ENCODE assay signal across 26 cellular contexts in the genomic region with DNA sequence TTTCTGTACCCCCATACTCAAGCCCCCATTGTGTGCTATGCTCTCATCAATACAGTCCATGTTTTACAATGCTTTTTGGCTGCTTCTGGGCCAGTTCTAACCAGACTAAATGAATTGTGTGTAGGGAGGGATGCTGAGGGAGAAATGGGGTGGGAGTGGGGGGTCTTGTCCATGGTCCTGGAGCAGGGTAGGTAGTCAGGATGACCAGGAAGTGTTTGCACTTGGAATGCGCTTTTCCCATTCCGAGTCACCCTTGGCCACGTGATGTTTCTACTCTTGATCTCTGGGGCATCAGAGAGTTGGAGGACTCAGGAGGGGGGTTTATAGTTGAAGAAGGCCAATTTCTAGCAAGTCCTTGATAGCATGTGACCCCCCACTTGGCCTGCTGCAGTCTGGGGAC. TPM values are rescaled to one million over a fixed set of nuclear protein-coding genes. Genes with fewer than 3 reads are reported as not detected.
"Had no signal": no experiment of that assay in that cellular context is flagged by ENCODE, and none has a peak within 500 bp of the region (broad histone marks: within the 10 kb centered on the region; RNA-seq: fewer than 3 reads in every experiment).

No MANE protein-coding gene starts in this region.

- H3K27ac ChIP-seq: brain microvascular endothelial cell, Peyer's patch, SJCRH30 had no signal

- H3K9me3 ChIP-seq: Peyer's patch, SJCRH30 had no signal

- H3K27me3 Mint-ChIP-seq: activated CD8-positive, alpha-beta T cell treated with anti-CD3 and anti-CD28 coated beads for 36 hours; activated naive CD8-positive, alpha-beta T cell treated with anti-CD3 and anti-CD28 coated beads, Interleukin-2, amount 50 U/mL, for 24 hours had no signal

- H3K27ac Mint-ChIP-seq: activated CD8-positive, alpha-beta T cell treated with anti-CD3 and anti-CD28 coated beads for 36 hours; activated naive CD4-positive, alpha-beta T cell treated with anti-CD3 and anti-CD28 coated beads, Interleukin-2, amount 50 U/mL, for 72 hours; activated naive CD8-positive, alpha-beta T cell treated with anti-CD3 and anti-CD28 coated beads, Interleukin-2, amount 50 U/mL, for 24 hours; T-helper 1 cell treated with Interleukin-12 subunit alpha and Interleukin-12 subunit beta and Interleukin-4 antibody, amounts not matched to agents 30 μg/mL and 1 μg/mL, for 36 hours had no signal

- H3K4me3 ChIP-seq: Peyer's patch, SJCRH30 had no signal

- H3K27me3 ChIP-seq: brain microvascular endothelial cell, Peyer's patch, SJCRH30 had no signal

- H3K4me3 Mint-ChIP-seq: activated CD8-positive, alpha-beta T cell treated with anti-CD3 and anti-CD28 coated beads for 36 hours; activated naive CD8-positive, alpha-beta T cell treated with anti-CD3 and anti-CD28 coated beads, Interleukin-2, amount 50 U/mL, for 24 hours; activated T-cell treated with anti-CD3 and anti-CD28 coated beads, Interleukin-2, amount 50 U/mL, for 4 hours; T-helper 1 cell treated with Interleukin-12 subunit alpha and Interleukin-12 subunit beta and Interleukin-4 antibody, amounts not matched to agents 30 μg/mL and 1 μg/mL, for 36 hours had no signal

- ATAC-seq: activated CD4-positive, CD25-positive, alpha-beta regulatory T cell treated with anti-CD3 and anti-CD28 coated beads, Interleukin-2, amount 50 U/mL, for 24 hours; activated CD8-positive, alpha-beta T cell treated with anti-CD3 and anti-CD28 coated beads for 36 hours; activated naive CD4-positive, alpha-beta T cell treated with anti-CD3 and anti-CD28 coated beads, Interleukin-2, amount 50 U/mL, for 72 hours; activated naive CD8-positive, alpha-beta T cell treated with anti-CD3 and anti-CD28 coated beads, Interleukin-2, amount 50 U/mL, for 24 hours; activated T-cell treated with anti-CD3 and anti-CD28 coated beads, Interleukin-2, amount 50 U/mL, for 4 hours had no signal

- DNase-seq: activated CD4-positive, alpha-beta T cell treated with anti-CD3 and anti-CD28 coated beads for 4 hours; activated CD8-positive, alpha-beta T cell treated with anti-CD3 and anti-CD28 coated beads for 36 hours; activated effector memory CD4-positive, alpha-beta T cell treated with anti-CD3 and anti-CD28 coated beads, Interleukin-2, amount 50 U/mL, for 16 hours; activated naive CD4-positive, alpha-beta T cell treated with Interleukin-2 at 50 U/mL for 16 hours; activated naive CD8-positive, alpha-beta T cell treated with anti-CD3 and anti-CD28 coated beads, Interleukin-2, amount 50 U/mL, for 24 hours; activated T-cell treated with anti-CD3 and anti-CD28 coated beads, Interleukin-2, amount 50 U/mL, for 4 hours; amygdala; brain microvascular endothelial cell; cerebellar nuclear complex; Karpas-422; MM.1S; NCI-H1105; NCI-H1436; NCI-H1694 treated with DMSO at 0.1 percent for 48 hours; NCI-H2029 treated with DMSO at 0.1 percent for 48 hours; NCI-H510A treated with DMSO at 0.1 percent for 48 hours; NCI-H69; NK-92 treated with Interleukin-12 subunit alpha and Interleukin-12 subunit beta, amount 100 ng/mL, for 24 hours; OCI-M1; Peyer's patch; Right ventricle myocardium superior; SJCRH30 had no signal

- H3K9me3 Mint-ChIP-seq: activated CD8-positive, alpha-beta T cell treated with anti-CD3 and anti-CD28 coated beads for 36 hours; activated naive CD4-positive, alpha-beta T cell treated with anti-CD3 and anti-CD28 coated beads, Interleukin-2, amount 50 U/mL, for 72 hours; activated naive CD8-positive, alpha-beta T cell treated with anti-CD3 and anti-CD28 coated beads, Interleukin-2, amount 50 U/mL, for 24 hours; activated T-cell treated with anti-CD3 and anti-CD28 coated beads, Interleukin-2, amount 50 U/mL, for 4 hours; T-helper 1 cell treated with Interleukin-12 subunit alpha and Interleukin-12 subunit beta and Interleukin-4 antibody, amounts not matched to agents 30 μg/mL and 1 μg/mL, for 36 hours had no signal

RNA-seq across cellular contexts. Expression of a gene that starts 1.2 kb away (rescaled TPM):
- total RNA-seq: activated CD8-positive, alpha-beta T cell treated with anti-CD3 and anti-CD28 coated beads for 36 hours; activated naive CD4-positive, alpha-beta T cell treated with anti-CD3 and anti-CD28 coated beads, Interleukin-2, amount 50 U/mL, for 72 hours; activated T-cell treated with anti-CD3 and anti-CD28 coated beads, Interleukin-2, amount 50 U/mL, for 4 hours; cardiac septum; SJCRH30 had no signal
